In genomic region chr15:101451192-101451799, GRCh38 we compare ENCODE assay signal across 11 cellular contexts. TPM values are rescaled to one million over a fixed set of nuclear protein-coding genes. Genes with fewer than 3 reads are reported as not detected.
DNase-seq lines count a peak whose midpoint lies in the region; ATAC-seq and TF ChIP-seq lines count a peak whose summit lies in the region.
"Had no signal": no experiment of that assay in that cellular context is flagged by ENCODE, and none has a peak within 500 bp of the region (broad histone marks: within the 10 kb centered on the region; RNA-seq: fewer than 3 reads in every experiment).

No MANE protein-coding gene starts in this region.

- H3K27me3 ChIP-seq in right atrium auricular region (no peaks in the 10 kb centered on the region), skeletal muscle tissue (ENCODE audit: control insufficient read depth in 3 of 3, insufficient read depth in 3 of 3, low read length in 3 of 3) (no peaks in the 10 kb centered on the region)

- TF ChIP-seq CTCF in GM10248 (IDR thresholded peaks at IDR 0.05; ENCODE audit: control extremely low read depth, extremely low read depth, low read depth, missing control alignments) (no peak), right atrium auricular region (IDR thresholded peaks at IDR 0.05) (no peak)

- H3K27me3 Mint-ChIP-seq in activated naive CD8-positive, alpha-beta T cell treated with anti-CD3 and anti-CD28 coated beads, Interleukin-2, amount 50 U/mL, for 24 hours: peaks cover 31% of the 10 kb centered on the region
- H3K27me3 Mint-ChIP-seq in activated CD4-positive, alpha-beta memory T cell treated with anti-CD3 and anti-CD28 coated beads, Interleukin-2, amount 10 ng/mL, durations not matched to agents 7 days and 5 days: peaks cover 14% of the 10 kb centered on the region

- no peaks in the 10 kb centered on the region for H3K9me3 ChIP-seq in right atrium auricular region
- no peaks in the 10 kb centered on the region for H3K9me3 ChIP-seq in skeletal muscle tissue (ENCODE audit: control insufficient read depth in 3 of 3, low read length in 3 of 3)
- H3K9me3 ChIP-seq: esophagus squamous epithelium had no signal

- no peaks in the 10 kb centered on the region for H3K36me3 Mint-ChIP-seq in activated naive CD8-positive, alpha-beta T cell treated with anti-CD3 and anti-CD28 coated beads, Interleukin-2, amount 50 U/mL, for 24 hours (ENCODE audit: low read depth)
- no peaks in the 10 kb centered on the region for H3K36me3 Mint-ChIP-seq in activated CD4-positive, alpha-beta memory T cell treated with anti-CD3 and anti-CD28 coated beads, Interleukin-2, amount 10 ng/mL, durations not matched to agents 7 days and 5 days (ENCODE audit: low read depth)
- H3K36me3 Mint-ChIP-seq: naive thymus-derived CD4-positive, alpha-beta T cell had no signal

- no peaks in the 10 kb centered on the region for H3K9me3 Mint-ChIP-seq in activated naive CD8-positive, alpha-beta T cell treated with anti-CD3 and anti-CD28 coated beads, Interleukin-2, amount 50 U/mL, for 24 hours
- no peaks in the 10 kb centered on the region for H3K9me3 Mint-ChIP-seq in activated CD4-positive, alpha-beta memory T cell treated with anti-CD3 and anti-CD28 coated beads, Interleukin-2, amount 10 ng/mL, durations not matched to agents 7 days and 5 days

- H3K4me3 ChIP-seq in right atrium auricular region: no peak overlapping the region
- peak overlapping the region; percentile 0 to 49 (median 39) for H3K4me3 ChIP-seq in skeletal muscle tissue (ENCODE audit: low read length in 3 of 3)
- H3K4me3 ChIP-seq: esophagus squamous epithelium had no signal

- H3K27ac ChIP-seq in right atrium auricular region: peak overlapping the region; percentile 3 to 51
- H3K27ac ChIP-seq in skeletal muscle tissue (ENCODE audit: low read depth, low read length): peak overlapping the region; percentile 33

- CTCF ChIA-PET in GM10248 (lab: Yijun Ruan, JAX): interaction anchor here (1.5 to 1.8 kb wide), 2 partner anchors 10 to 26 kb away, joined by 3 to 6 read pairs; no protein-coding TSS in a partner anchor
- CTCF ChIA-PET in activated CD4-positive, alpha-beta memory T cell treated with anti-CD3 and anti-CD28 coated beads, Interleukin-2, amount 10 ng/mL, durations not matched to agents 7 days and 5 days (lab: Charles Lee): no interaction called here

- POLR2A ChIA-PET in GM10248 (lab: Yijun Ruan, JAX): no interaction called here
- POLR2A ChIA-PET in activated CD4-positive, alpha-beta memory T cell treated with anti-CD3 and anti-CD28 coated beads, Interleukin-2, amount 10 ng/mL, durations not matched to agents 7 days and 5 days (lab: Charles Lee): no interaction called here

- peak overlapping the region; percentile 15 for H3K27ac Mint-ChIP-seq in activated naive CD8-positive, alpha-beta T cell treated with anti-CD3 and anti-CD28 coated beads, Interleukin-2, amount 50 U/mL, for 24 hours
- H3K27ac Mint-ChIP-seq in activated CD4-positive, alpha-beta memory T cell treated with anti-CD3 and anti-CD28 coated beads, Interleukin-2, amount 10 ng/mL, durations not matched to agents 7 days and 5 days: no peak overlapping the region

- H3K9ac ChIP-seq in skeletal muscle tissue (ENCODE audit: low read depth in 1 of 3, low read length in 3 of 3): peak overlapping the region in 1 of 3 donors; percentile 45

- H3K36me3 ChIP-seq in right atrium auricular region (no peaks in the 10 kb centered on the region), skeletal muscle tissue (ENCODE audit: control insufficient read depth in 3 of 3, insufficient read depth in 3 of 3, low read length in 3 of 3) (no peaks in the 10 kb centered on the region)
- H3K36me3 ChIP-seq: esophagus squamous epithelium had no signal

- ATAC-seq in activated naive CD8-positive, alpha-beta T cell treated with anti-CD3 and anti-CD28 coated beads, Interleukin-2, amount 50 U/mL, for 24 hours: no peak
- no peak for ATAC-seq in HG02763 (IDR thresholded peaks at IDR 0.05; ENCODE audit: unreplicated experiment)
- no peak for ATAC-seq in GM19463 (IDR thresholded peaks at IDR 0.05; ENCODE audit: unreplicated experiment)
- ATAC-seq: naive thymus-derived CD4-positive, alpha-beta T cell had no signal

- DNase-seq in GM10248 (ENCODE audit: extremely low spot score) (peak; percentile 37), right atrium auricular region (ENCODE audit: low spot score) (no peak)
- peak; percentile 57 for DNase-seq in activated naive CD8-positive, alpha-beta T cell treated with anti-CD3 and anti-CD28 coated beads, Interleukin-2, amount 50 U/mL, for 24 hours
- DNase-seq in activated CD4-positive, alpha-beta memory T cell treated with anti-CD3 and anti-CD28 coated beads, Interleukin-2, amount 10 ng/mL, durations not matched to agents 7 days and 5 days: no peak
- DNase-seq in activated CD8-positive, alpha-beta memory T cell treated with anti-CD3 and anti-CD28 coated beads for 24 hours: no peak
- DNase-seq: activated CD4-positive, CD25-positive, alpha-beta regulatory T cell; esophagus squamous epithelium; naive thymus-derived CD4-positive, alpha-beta T cell had no signal

- H3K4me3 Mint-ChIP-seq in activated naive CD8-positive, alpha-beta T cell treated with anti-CD3 and anti-CD28 coated beads, Interleukin-2, amount 50 U/mL, for 24 hours: peak overlapping the region; percentile 21
- H3K4me3 Mint-ChIP-seq in activated CD4-positive, alpha-beta memory T cell treated with anti-CD3 and anti-CD28 coated beads, Interleukin-2, amount 10 ng/mL, durations not matched to agents 7 days and 5 days: no peak overlapping the region

- H3K4me1 ChIP-seq in right atrium auricular region (peaks cover 0 to 43% of the 10 kb centered on the region in 2 donors), skeletal muscle tissue (ENCODE audit: control insufficient read depth in 3 of 3, insufficient read depth in 3 of 3, low read length in 3 of 3) (peaks cover 33 to 49% (median 36%) of the 10 kb centered on the region in 3 donors)

- peaks cover 18% of the 10 kb centered on the region for H3K4me1 Mint-ChIP-seq in activated naive CD8-positive, alpha-beta T cell treated with anti-CD3 and anti-CD28 coated beads, Interleukin-2, amount 50 U/mL, for 24 hours
- H3K4me1 Mint-ChIP-seq in activated CD4-positive, alpha-beta memory T cell treated with anti-CD3 and anti-CD28 coated beads, Interleukin-2, amount 10 ng/mL, durations not matched to agents 7 days and 5 days: peaks cover 15% of the 10 kb centered on the region

RNA-seq across cellular contexts. Expression of gene PCSK6, which starts 38.2 kb away (rescaled TPM):
- total RNA-seq in right atrium auricular region: 10 to 100 TPM; 14.4 to 19.9 TPM
- total RNA-seq in skeletal muscle tissue: 11.5 TPM
- total RNA-seq in activated CD4-positive, alpha-beta memory T cell treated with anti-CD3 and anti-CD28 coated beads, Interleukin-2, amount 10 ng/mL, durations not matched to agents 7 days and 5 days: under 1 TPM; 0.53 to 0.58 TPM

Comparison
In these comparisons a context has a peak if more than half of its experiments do, and no peak if none do; other contexts are left out.
1. DNase-seq: peak in GM10248 (single experiment) and activated naive CD8-positive, alpha-beta T cell treated with anti-CD3 and anti-CD28 coated beads, Interleukin-2, amount 50 U/mL, for 24 hours (single experiment); none in right atrium auricular region (single experiment), activated CD4-positive, alpha-beta memory T cell treated with anti-CD3 and anti-CD28 coated beads, Interleukin-2, amount 10 ng/mL, durations not matched to agents 7 days and 5 days (single experiment) and activated CD8-positive, alpha-beta memory T cell treated with anti-CD3 and anti-CD28 coated beads for 24 hours (single experiment).
2. H3K4me3 ChIP-seq: peak in skeletal muscle tissue (3 of 3); none in right atrium auricular region (0 of 2).